In genomic region chr19:18386543-18387251, GRCh38 we compare ENCODE assay signal across 7 cellular contexts. TPM values are rescaled to one million over a fixed set of nuclear protein-coding genes. Genes with fewer than 3 reads are reported as not detected.
A peak's percentile ranks its signal among the peaks of the same experiment; 100 is the strongest.
DNase-seq lines count a peak whose midpoint lies in the region; ATAC-seq, FAIRE-seq and TF ChIP-seq lines count a peak whose summit lies in the region.
"Had no signal": no experiment of that assay in that cellular context is flagged by ENCODE, and none has a peak within 500 bp of the region (broad histone marks: within the 10 kb centered on the region; RNA-seq: fewer than 3 reads in every experiment).

No MANE protein-coding gene starts in this region.

- no peaks in the 10 kb centered on the region for H3K9me3 Mint-ChIP-seq in activated naive CD4-positive, alpha-beta T cell treated with anti-CD3 and anti-CD28 coated beads for 36 hours

- H3K4me1 Mint-ChIP-seq in activated naive CD4-positive, alpha-beta T cell treated with anti-CD3 and anti-CD28 coated beads for 36 hours (ENCODE audit: low read depth): no peaks in the 10 kb centered on the region

- CTCF ChIA-PET in activated naive CD4-positive, alpha-beta T cell treated with anti-CD3 and anti-CD28 coated beads for 36 hours (lab: Charles Lee): interaction anchor here (0.8 to 4.0 kb wide), 6 partner anchors 9 to 114 kb away, joined by 4 to 38 read pairs (median 6); no protein-coding TSS in a partner anchor

- no peak for TF ChIP-seq CTCF in sigmoid colon (IDR thresholded peaks at IDR 0.05)
- TF ChIP-seq CTCF in heart right ventricle (IDR thresholded peaks at IDR 0.05): no peak

- H3K36me3 ChIP-seq in HUES6 (ENCODE audit: control insufficient read depth, insufficient read depth, low read length): peaks cover 8% of the 10 kb centered on the region; the same call in 1 of the 2 replicates
- H3K36me3 ChIP-seq in sigmoid colon: no peaks in the 10 kb centered on the region
- peaks cover 0 to 25% (median 0%) of the 10 kb centered on the region in 9 donors for H3K36me3 ChIP-seq in heart right ventricle

- H3K4me3 Mint-ChIP-seq in activated naive CD4-positive, alpha-beta T cell treated with anti-CD3 and anti-CD28 coated beads for 36 hours: no peak overlapping the region

- FAIRE-seq in frontal cortex (lab: Jason Lieb, UNC): no peak

- no peak for TF ChIP-seq POLR2A in sigmoid colon (IDR thresholded peaks at IDR 0.05)

- TF ChIP-seq EP300 in sigmoid colon (IDR thresholded peaks at IDR 0.05): no peak

- peak overlapping the region; percentile 29 for H3K9ac ChIP-seq in HUES6 (ENCODE audit: low read length)

- H3K27ac ChIP-seq in HUES6 (ENCODE audit: low read depth, low read length) (no peak overlapping the region), epithelial cell of prostate (peak overlapping the region; percentile 85), sigmoid colon (peak overlapping the region in 2 of 4 donors; percentile 39 to 40), heart right ventricle (peak overlapping the region in 1 of 10 donors; percentile 12)

- H3K27ac Mint-ChIP-seq in activated naive CD4-positive, alpha-beta T cell treated with anti-CD3 and anti-CD28 coated beads for 36 hours: no peak overlapping the region

- WGBS in sigmoid colon, 2 donors: 20 to 67% methylated on average over 13 of the region's 13 CpGs
- WGBS in heart right ventricle, 2 donors: 83 to 84% methylated on average over 13 of the region's 13 CpGs

- DNase-seq in epithelial cell of prostate (ENCODE audit: low read depth, low spot score) (no peak), sigmoid colon (no peak), frontal cortex (ENCODE audit: low spot score in 2 of 2) (no peak), heart right ventricle (no peak)
- no peak for DNase-seq in activated naive CD4-positive, alpha-beta T cell treated with anti-CD3 and anti-CD28 coated beads for 36 hours

- H3K27me3 Mint-ChIP-seq in activated naive CD4-positive, alpha-beta T cell treated with anti-CD3 and anti-CD28 coated beads for 36 hours (ENCODE audit: low read depth): peaks cover 32% of the 10 kb centered on the region

- H3K4me3 ChIP-seq in HUES6 (ENCODE audit: low read depth, low read length) (peak overlapping the region; percentile 44), sigmoid colon (peak overlapping the region in 3 of 4 donors; percentile 5 to 21 (median 14)), heart right ventricle (peak overlapping the region in 4 of 10 donors; percentile 14 to 52 (median 37))

- H3K27me3 ChIP-seq in HUES6 (ENCODE audit: control insufficient read depth, insufficient read depth, low read length) (peaks cover 24% of the 10 kb centered on the region), sigmoid colon (peaks cover 0 to 44% (median 6%) of the 10 kb centered on the region in 3 donors), heart right ventricle (peaks cover 0 to 16% (median 0%) of the 10 kb centered on the region in 7 donors)

- H3K4me1 ChIP-seq in HUES6 (ENCODE audit: control insufficient read depth, insufficient read depth, low read length): peaks cover 9% of the 10 kb centered on the region; the same call in 1 of the 2 replicates
- H3K4me1 ChIP-seq in sigmoid colon: peaks cover 0 to 20% (median 13%) of the 10 kb centered on the region in 4 donors
- peaks cover 0 to 38% (median 16%) of the 10 kb centered on the region in 9 donors for H3K4me1 ChIP-seq in heart right ventricle

- no peaks in the 10 kb centered on the region for H3K9me3 ChIP-seq in HUES6 (ENCODE audit: control insufficient read depth, insufficient read depth, low read depth, low read length)
- peaks cover 0 to 5% (median 0%) of the 10 kb centered on the region in 4 donors for H3K9me3 ChIP-seq in sigmoid colon
- H3K9me3 ChIP-seq in heart right ventricle: peaks cover 0 to 4% (median 0%) of the 10 kb centered on the region in 11 donors

- ATAC-seq in heart right ventricle: no peak

- no peaks in the 10 kb centered on the region for H3K36me3 Mint-ChIP-seq in activated naive CD4-positive, alpha-beta T cell treated with anti-CD3 and anti-CD28 coated beads for 36 hours (ENCODE audit: low read depth)

- intact Hi-C loops in sigmoid colon (cut with DNase I): no loop called here
- intact Hi-C loops in heart right ventricle (cut with DNase I): loop anchor here in 4 of 10 donors (5.0 kb wide), 2 partner anchors 34 to 44 kb away; partner anchors contain the start of gene PGPEP1 (in 1 of the 4)
- intact Hi-C loops in activated naive CD4-positive, alpha-beta T cell treated with anti-CD3 and anti-CD28 coated beads for 36 hours (cut with micrococcal nuclease): no loop called here

RNA-seq across cellular contexts. Expression of gene GDF15, which starts 0.7 kb away (rescaled TPM):
- total RNA-seq in sigmoid colon: 1 to 10 TPM; 1.1 to 7.9 (median 3.9) TPM
- polyA plus RNA-seq in sigmoid colon: 10 to 100 TPM in 2 of 3 donors, 1 to 10 TPM in 1; 7.2 to 79.7 (median 24.5) TPM
- not detected for total RNA-seq in frontal cortex
- total RNA-seq in heart right ventricle: 1 to 10 TPM in 4 of 10 donors, under 1 TPM in 6; 0.44 to 2.5 (median 0.79) TPM
- polyA plus RNA-seq in heart right ventricle: under 1 TPM; 0.44 to 0.62 TPM
- under 1 TPM in 1 of 2 experiments, not detected in 1; 0.20 TPM for total RNA-seq in activated naive CD4-positive, alpha-beta T cell treated with anti-CD3 and anti-CD28 coated beads for 36 hours
- total RNA-seq: activated CD8-positive, alpha-beta memory T cell treated with anti-CD3 and anti-CD28 coated beads for 36 hours had no signal

RNA-seq across cellular contexts. Expression of gene LRRC25, which starts 10.7 kb away (rescaled TPM):
- total RNA-seq in sigmoid colon (10 to 100 TPM in 1 of 4 donors, 1 to 10 TPM in 3; 2.2 to 13.3 (median 9.0) TPM), frontal cortex (0.41 TPM), heart right ventricle (10 to 100 TPM in 1 of 10 donors, 1 to 10 TPM in 7, under 1 TPM in 2; 0.57 to 13.3 (median 1.8) TPM)
- polyA plus RNA-seq in sigmoid colon (10 to 100 TPM in 1 of 3 donors, 1 to 10 TPM in 2; 4.2 to 10.9 (median 6.0) TPM), heart right ventricle (1 to 10 TPM; 1.1 to 2.2 TPM)
- total RNA-seq in activated naive CD4-positive, alpha-beta T cell treated with anti-CD3 and anti-CD28 coated beads for 36 hours: not detected
- total RNA-seq: activated CD8-positive, alpha-beta memory T cell treated with anti-CD3 and anti-CD28 coated beads for 36 hours had no signal

RNA-seq across cellular contexts. Expression of gene SSBP4, which starts 32.5 kb away (rescaled TPM):
- total RNA-seq in sigmoid colon: 10 to 100 TPM; 52.4 to 71.4 (median 58.0) TPM
- polyA plus RNA-seq in sigmoid colon: 10 to 100 TPM; 13.9 to 51.4 (median 32.4) TPM
- 69.3 TPM for total RNA-seq in frontal cortex
- total RNA-seq in heart right ventricle: 10 to 100 TPM; 17.6 to 47.1 (median 27.3) TPM
- 10 to 100 TPM; 41.3 to 51.6 TPM for polyA plus RNA-seq in heart right ventricle
- total RNA-seq in activated naive CD4-positive, alpha-beta T cell treated with anti-CD3 and anti-CD28 coated beads for 36 hours: 10 to 100 TPM; 62.6 to 71.4 TPM

RNA-seq across cellular contexts. Expression of gene PGPEP1, which starts 46.3 kb away (rescaled TPM):
- total RNA-seq in sigmoid colon (10 to 100 TPM; 15.0 to 26.0 (median 16.6) TPM), frontal cortex (18.3 TPM), heart right ventricle (10 to 100 TPM; 36.0 to 61.3 (median 46.8) TPM)
- polyA plus RNA-seq in sigmoid colon (10 to 100 TPM; 14.4 to 36.9 (median 31.7) TPM), heart right ventricle (10 to 100 TPM; 10.0 to 27.2 TPM)
- total RNA-seq in activated naive CD4-positive, alpha-beta T cell treated with anti-CD3 and anti-CD28 coated beads for 36 hours: 10 to 100 TPM; 14.4 to 15.6 TPM

RNA-seq across cellular contexts. Expression of gene ISYNA1, which starts 51.2 kb away (rescaled TPM):
- total RNA-seq in sigmoid colon: 10 to 100 TPM in 3 of 4 donors, 1 to 10 TPM in 1; 9.1 to 12.8 (median 11.5) TPM
- polyA plus RNA-seq in sigmoid colon: 10 to 100 TPM in 1 of 3 donors, 1 to 10 TPM in 2; 3.7 to 18.7 (median 4.2) TPM
- total RNA-seq in frontal cortex: 62.8 TPM
- 10 to 100 TPM; 12.6 to 40.7 (median 18.0) TPM for total RNA-seq in heart right ventricle
- polyA plus RNA-seq in heart right ventricle: 100 to 1,000 TPM in 1 of 2 donors, 10 to 100 TPM in 1; 21.4 to 137 TPM
- 10 to 100 TPM; 12.3 to 14.3 TPM for total RNA-seq in activated naive CD4-positive, alpha-beta T cell treated with anti-CD3 and anti-CD28 coated beads for 36 hours
